24 cellular contexts compared by ENCODE assay signal in genomic region chr6:157490870-157491269, GRCh38.
DNase-seq lines count a peak whose midpoint lies in the region; ATAC-seq and TF ChIP-seq lines count a peak whose summit lies in the region.
"Had no signal": no experiment of that assay in that cellular context is flagged by ENCODE, and none has a peak within 500 bp of the region (broad histone marks: within the 10 kb centered on the region; RNA-seq: fewer than 3 reads in every experiment).

No MANE protein-coding gene starts in this region.

- peak overlapping the region; percentile 48 for H3K23ac ChIP-seq in neuronal stem cell (ENCODE audit: low read depth, low read length, poor library complexity)

- peaks cover 2% of the 10 kb centered on the region for H3K79me1 ChIP-seq in neuronal stem cell (ENCODE audit: low read depth, low read length)

- TF ChIP-seq POLR2A in breast epithelium (IDR thresholded peaks at IDR 0.05) = no peak

- no peak overlapping the region for H2BK12ac ChIP-seq in neuronal stem cell (ENCODE audit: low read length)

- no peak for ATAC-seq in stimulated activated effector memory CD8-positive, alpha-beta T cell treated with anti-CD3 and anti-CD28 coated beads, Interleukin-12 subunit alpha, Interleukin-12 subunit beta, amount 100 ng/mL, for 72 hours
- ATAC-seq in HG02938 (IDR thresholded peaks at IDR 0.05; ENCODE audit: unreplicated experiment) = no peak
- ATAC-seq: GM12878 had no signal

- peak overlapping the region; percentile 69 for H3K18ac ChIP-seq in neuronal stem cell (ENCODE audit: low read length)

- no peaks in the 10 kb centered on the region for H3K36me3 ChIP-seq in colonic mucosa
- H3K36me3 ChIP-seq in neuronal stem cell (replicated peaks in 1 of 2; ENCODE audit: control insufficient read depth in 2 of 2, insufficient read depth in 2 of 2, low read length in 2 of 2) = no peaks in the 10 kb centered on the region
- H3K36me3 ChIP-seq in breast epithelium = no peaks in the 10 kb centered on the region
- H3K36me3 ChIP-seq: BE2C, BLaER1 had no signal

- WGBS in neuronal stem cell (ENCODE audit: extremely low coverage in 2 of 2, insufficient read length in 2 of 2, insufficient replicate concordance in 1 of 2), 2 donors = no CpG with 5 or more reads among the region's 13 CpGs

- H3K9ac ChIP-seq in colonic mucosa (ENCODE audit: low read depth in 2 of 2, low read length in 2 of 2) = no peak overlapping the region
- no peak overlapping the region for H3K9ac ChIP-seq in neuronal stem cell (ENCODE audit: low read depth, low read length, poor library complexity)
- H3K9ac ChIP-seq: BLaER1 had no signal

- H3K4me3 ChIP-seq in colonic mucosa (no peak overlapping the region), neuronal stem cell (ENCODE audit: low read length in 2 of 2) (no peak overlapping the region), breast epithelium (no peak overlapping the region)
- H3K4me3 ChIP-seq: BLaER1, GM12878 had no signal

- H3K4ac ChIP-seq in neuronal stem cell (ENCODE audit: low read length) = no peak overlapping the region

- H4K91ac ChIP-seq in neuronal stem cell (ENCODE audit: low read depth, low read length, poor library complexity) = no peak overlapping the region

- H2BK5ac ChIP-seq in neuronal stem cell (ENCODE audit: low read length) = no peak overlapping the region

- no peak overlapping the region for H3K14ac ChIP-seq in neuronal stem cell (ENCODE audit: low read length)

- H3K9me3 ChIP-seq in colonic mucosa (no peaks in the 10 kb centered on the region), neuronal stem cell (replicated peaks in 1 of 2; ENCODE audit: control insufficient read depth in 2 of 2, insufficient read depth in 1 of 2, low read depth in 1 of 2, low read length in 2 of 2) (no peaks in the 10 kb centered on the region), breast epithelium (no peaks in the 10 kb centered on the region)
- H3K9me3 ChIP-seq: BE2C, BLaER1 had no signal

- H3K27me3 ChIP-seq in colonic mucosa = no peaks in the 10 kb centered on the region
- no peaks in the 10 kb centered on the region for H3K27me3 ChIP-seq in neuronal stem cell (ENCODE audit: control insufficient read depth in 3 of 3, insufficient read depth in 3 of 3, low read depth in 1 of 3, low read length in 3 of 3)
- no peaks in the 10 kb centered on the region for H3K27me3 ChIP-seq in breast epithelium
- H3K27me3 ChIP-seq: BE2C, BLaER1 had no signal

- no peak overlapping the region for H4K8ac ChIP-seq in neuronal stem cell (ENCODE audit: low read depth, low read length)

- H3K27ac Mint-ChIP-seq in glutamatergic neuron (ENCODE audit: unreplicated experiment) = peak overlapping the region; percentile 20
- peak overlapping the region; percentile 8 for H3K27ac Mint-ChIP-seq in stimulated activated effector memory CD8-positive, alpha-beta T cell treated with anti-CD3 and anti-CD28 coated beads, Interleukin-12 subunit alpha, Interleukin-12 subunit beta, amount 100 ng/mL, for 72 hours
- no peak overlapping the region for H3K27ac Mint-ChIP-seq in T-helper 2 cell treated with Interferon-gamma antibody and Interleukin-4, amounts not matched to agents 5 μg/mL and 100 μg/mL, for 36 hours
- H3K27ac Mint-ChIP-seq: CD14-positive monocyte; CD4-positive, CD25-positive, alpha-beta regulatory T cell had no signal

- no peak overlapping the region for H2BK15ac ChIP-seq in neuronal stem cell (ENCODE audit: low read length)

- peak; percentile 9 for DNase-seq in colonic mucosa
- DNase-seq in glutamatergic neuron = no peak
- DNase-seq in neuronal stem cell (ENCODE audit: low spot score) = no peak
- peak in 1 of 2 donors; percentile 47 for DNase-seq in stimulated activated effector memory CD8-positive, alpha-beta T cell treated with anti-CD3 and anti-CD28 coated beads, Interleukin-12 subunit alpha, Interleukin-12 subunit beta, amount 100 ng/mL, for 72 hours (ENCODE audit: low spot score in 2 of 2)
- no peak for DNase-seq in T-helper 2 cell treated with Interferon-gamma antibody and Interleukin-4, amounts not matched to agents 5 μg/mL and 100 μg/mL, for 36 hours (ENCODE audit: low spot score)
- no peak for DNase-seq in breast epithelium (ENCODE audit: low spot score in 2 of 2)
- DNase-seq: 8988T; ACHN; BE2C; C1 segment of cervical spinal cord; CD4-positive, alpha-beta memory T cell; CD4-positive, CD25-positive, alpha-beta regulatory T cell; CD8-positive, alpha-beta memory T cell; DMS 273 treated with DMSO at 0.1 percent for 48 hours; DMS153; DMS53; DMS79; DND-41; EL; GDM1 had no signal

- peaks cover 1% of the 10 kb centered on the region for H3K9me3 Mint-ChIP-seq in glutamatergic neuron (ENCODE audit: unreplicated experiment)
- no peaks in the 10 kb centered on the region for H3K9me3 Mint-ChIP-seq in stimulated activated effector memory CD8-positive, alpha-beta T cell treated with anti-CD3 and anti-CD28 coated beads, Interleukin-12 subunit alpha, Interleukin-12 subunit beta, amount 100 ng/mL, for 72 hours
- H3K9me3 Mint-ChIP-seq in T-helper 2 cell treated with Interferon-gamma antibody and Interleukin-4, amounts not matched to agents 5 μg/mL and 100 μg/mL, for 36 hours = peaks cover 4% of the 10 kb centered on the region

- no peak overlapping the region for H3K4me2 ChIP-seq in neuronal stem cell (ENCODE audit: insufficient read depth, low read length, poor library complexity, severe bottlenecking)
- H3K4me2 ChIP-seq: BLaER1 had no signal

- peak overlapping the region; percentile 28 for H3K4me3 Mint-ChIP-seq in glutamatergic neuron (ENCODE audit: unreplicated experiment)
- H3K4me3 Mint-ChIP-seq in stimulated activated effector memory CD8-positive, alpha-beta T cell treated with anti-CD3 and anti-CD28 coated beads, Interleukin-12 subunit alpha, Interleukin-12 subunit beta, amount 100 ng/mL, for 72 hours = no peak overlapping the region
- H3K4me3 Mint-ChIP-seq in T-helper 2 cell treated with Interferon-gamma antibody and Interleukin-4, amounts not matched to agents 5 μg/mL and 100 μg/mL, for 36 hours = no peak overlapping the region
- H3K4me3 Mint-ChIP-seq: CD14-positive monocyte; CD4-positive, alpha-beta memory T cell; CD4-positive, CD25-positive, alpha-beta regulatory T cell; CD8-positive, alpha-beta memory T cell had no signal

- H3K4me1 Mint-ChIP-seq in glutamatergic neuron (ENCODE audit: low read depth, unreplicated experiment) = peaks cover 19% of the 10 kb centered on the region
- H3K4me1 Mint-ChIP-seq in stimulated activated effector memory CD8-positive, alpha-beta T cell treated with anti-CD3 and anti-CD28 coated beads, Interleukin-12 subunit alpha, Interleukin-12 subunit beta, amount 100 ng/mL, for 72 hours = peaks cover 41% of the 10 kb centered on the region
- H3K4me1 Mint-ChIP-seq in T-helper 2 cell treated with Interferon-gamma antibody and Interleukin-4, amounts not matched to agents 5 μg/mL and 100 μg/mL, for 36 hours (ENCODE audit: low read depth) = peaks cover 30% of the 10 kb centered on the region

- H2AK5ac ChIP-seq in neuronal stem cell (ENCODE audit: low read depth, low read length) = peak overlapping the region; percentile 34

- no peaks in the 10 kb centered on the region for H3K4me1 ChIP-seq in colonic mucosa
- H3K4me1 ChIP-seq in neuronal stem cell (ENCODE audit: control insufficient read depth in 2 of 2, insufficient read depth in 1 of 2, low read depth in 1 of 2, low read length in 2 of 2) = peaks cover 0 to 14% of the 10 kb centered on the region in 2 donors
- no peaks in the 10 kb centered on the region for H3K4me1 ChIP-seq in breast epithelium

- H3K27ac ChIP-seq in colonic mucosa = no peak overlapping the region
- no peak overlapping the region for H3K27ac ChIP-seq in neuronal stem cell (replicated peaks; ENCODE audit: low read length)
- no peak overlapping the region for H3K27ac ChIP-seq in breast epithelium
- H3K27ac ChIP-seq: BLaER1 had no signal

- no peak overlapping the region for H2AFZ ChIP-seq in neuronal stem cell (ENCODE audit: low read length)

- H2BK120ac ChIP-seq in neuronal stem cell (ENCODE audit: low read depth, low read length) = no peak overlapping the region

- peaks cover 7% of the 10 kb centered on the region for H3K27me3 Mint-ChIP-seq in glutamatergic neuron (ENCODE audit: unreplicated experiment)
- peaks cover 7% of the 10 kb centered on the region for H3K27me3 Mint-ChIP-seq in T-helper 2 cell treated with Interferon-gamma antibody and Interleukin-4, amounts not matched to agents 5 μg/mL and 100 μg/mL, for 36 hours (ENCODE audit: low read depth)
- H3K27me3 Mint-ChIP-seq: CD4-positive, CD25-positive, alpha-beta regulatory T cell had no signal

- no peaks in the 10 kb centered on the region for H3K36me3 Mint-ChIP-seq in glutamatergic neuron (ENCODE audit: unreplicated experiment)
- no peaks in the 10 kb centered on the region for H3K36me3 Mint-ChIP-seq in stimulated activated effector memory CD8-positive, alpha-beta T cell treated with anti-CD3 and anti-CD28 coated beads, Interleukin-12 subunit alpha, Interleukin-12 subunit beta, amount 100 ng/mL, for 72 hours
- H3K36me3 Mint-ChIP-seq in T-helper 2 cell treated with Interferon-gamma antibody and Interleukin-4, amounts not matched to agents 5 μg/mL and 100 μg/mL, for 36 hours (ENCODE audit: low read depth) = peaks cover 4% of the 10 kb centered on the region
- H3K36me3 Mint-ChIP-seq: CD4-positive, alpha-beta memory T cell had no signal

- no peak for TF ChIP-seq CTCF in colonic mucosa (IDR thresholded peaks at IDR 0.05)
- no peak for TF ChIP-seq CTCF in glutamatergic neuron (IDR thresholded peaks at IDR 0.05; ENCODE audit: partially characterized antibody, unreplicated experiment)
- TF ChIP-seq CTCF in breast epithelium (IDR thresholded peaks at IDR 0.05) = no peak

- intact Hi-C loops in colonic mucosa (cut with DNase I) = no loop called here
- intact Hi-C loops in breast epithelium (cut with DNase I; ENCODE audit: low total_unique reads) = no loop called here
